Comparison of ENCODE assay signal across 16 cellular contexts in the genomic region with DNA sequence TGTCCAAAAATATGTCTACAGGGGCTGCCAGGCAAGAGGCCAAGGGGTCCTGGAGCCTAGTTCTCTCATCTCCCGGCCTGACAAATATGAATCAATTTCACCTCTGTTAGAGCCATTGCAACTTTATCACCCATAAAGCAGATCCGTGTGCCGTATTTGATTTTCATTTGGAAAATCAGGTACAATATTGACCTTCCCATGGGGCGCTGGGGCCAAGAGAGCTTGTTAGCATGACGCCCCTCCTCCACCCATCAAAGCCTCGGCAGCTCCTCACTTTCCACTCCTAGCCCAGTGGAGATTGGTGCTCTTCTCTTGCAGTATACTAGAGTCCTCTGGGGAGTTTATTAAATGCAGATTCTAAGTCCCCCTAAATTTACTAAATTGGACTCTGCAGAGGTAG.
DNase-seq lines count a peak whose midpoint lies in the region; ATAC-seq and TF ChIP-seq lines count a peak whose summit lies in the region.
"Had no signal": no experiment of that assay in that cellular context is flagged by ENCODE, and none has a peak within 500 bp of the region (broad histone marks: within the 10 kb centered on the region; RNA-seq: fewer than 3 reads in every experiment).

No MANE protein-coding gene starts in this region.

- H3K27ac ChIP-seq in coronary artery, result no peak overlapping the region
- H3K27ac ChIP-seq: BLaER1 treated with 17β-estradiol and CSF1 and Interleukin-3, amounts not matched to agents 10 nM and 100 nM had no signal

- H3K4me3 ChIP-seq in coronary artery, result no peak overlapping the region
- H3K4me3 ChIP-seq: BLaER1 treated with 17β-estradiol and CSF1 and Interleukin-3, amounts not matched to agents 10 nM and 100 nM; GM23338 had no signal

- peak; percentile 27 for DNase-seq in activated effector memory CD4-positive, alpha-beta T cell treated with anti-CD3 and anti-CD28 coated beads, Interleukin-2, amount 50 U/mL, for 16 hours
- no peak for DNase-seq in activated effector memory CD4-positive, alpha-beta T cell treated with Interleukin-2 at 50 U/mL for 16 hours
- DNase-seq in coronary artery (ENCODE audit: low spot score) (peak; percentile 12), mesenteric fat pad (ENCODE audit: low spot score) (peak; percentile 45), H4 (ENCODE audit: low spot score) (no peak)
- DNase-seq: Calu3, DMS79 treated with DMSO at 0.1 percent for 48 hours, GF-D8, H7, HFFc6 had no signal

- no peak for TF ChIP-seq CTCF in coronary artery (IDR thresholded peaks at IDR 0.05)

- no peak for ATAC-seq in HG03025 (IDR thresholded peaks at IDR 0.05; ENCODE audit: low FRiP score, unreplicated experiment)
- ATAC-seq: CD8-positive, alpha-beta T cell; GM23338; HCT116; HepG2 had no signal

Comparison
In these comparisons a context has a peak if more than half of its experiments do, and no peak if none do; other contexts are left out.
1. DNase-seq: peak in activated effector memory CD4-positive, alpha-beta T cell treated with anti-CD3 and anti-CD28 coated beads, Interleukin-2, amount 50 U/mL, for 16 hours (single experiment), coronary artery (single experiment) and mesenteric fat pad (single experiment); none in activated effector memory CD4-positive, alpha-beta T cell treated with Interleukin-2 at 50 U/mL for 16 hours (single experiment) and H4 (single experiment).